ENCODE assay signal across 25 cellular contexts in the genomic region with DNA sequence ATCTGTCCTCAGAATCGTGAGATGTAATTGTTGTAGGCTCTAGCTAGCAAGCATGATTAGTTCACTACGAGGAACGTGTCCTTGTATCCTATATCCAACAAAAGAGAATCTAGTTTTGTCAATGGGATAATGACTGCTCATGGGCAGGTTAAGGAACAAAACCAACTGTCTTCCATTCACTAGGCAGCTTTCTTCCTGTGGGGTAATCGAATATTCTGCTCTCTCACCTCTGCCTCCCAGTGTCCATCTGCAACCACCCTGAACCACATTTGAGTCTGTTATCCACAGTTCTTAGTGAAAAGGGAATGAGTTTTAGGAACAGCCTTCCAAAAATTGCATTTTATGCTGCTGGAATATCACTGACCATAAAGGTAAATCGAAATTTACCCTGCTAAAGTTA.
DNase-seq lines count a peak whose midpoint lies in the region; TF ChIP-seq lines count a peak whose summit lies in the region.
"Had no signal": no experiment of that assay in that cellular context is flagged by ENCODE, and none has a peak within 500 bp of the region (broad histone marks: within the 10 kb centered on the region; RNA-seq: fewer than 3 reads in every experiment).

No MANE protein-coding gene starts in this region.

- peaks cover 20% of the 10 kb centered on the region for H3K4me1 ChIP-seq in BE2C
- H3K4me1 ChIP-seq in H9 (ENCODE audit: insufficient read depth, low read length), result peaks cover 14% of the 10 kb centered on the region
- H3K4me1 ChIP-seq in iPS DF 6.9 (ENCODE audit: control insufficient read depth, insufficient read depth, low read length), result 0 out of 2 replicates have a peak, but pooled peaks cover 5% of the 10 kb centered on the region
- H3K4me1 ChIP-seq: body of pancreas, sigmoid colon had no signal

- no peak overlapping the region for H2AFZ ChIP-seq in H9 (ENCODE audit: low read length)

- no peaks in the 10 kb centered on the region; the same call in none of the 2 replicates for H3K79me2 ChIP-seq in H9 (ENCODE audit: insufficient read depth, low read length)

- H3K4me3 Mint-ChIP-seq in H9, result peak overlapping the region in 1 of 2 experiments; percentile 35; a peak in 1 of 5 replicates
- H3K4me3 Mint-ChIP-seq: activated CD4-positive, alpha-beta T cell treated with anti-CD3 and anti-CD28 coated beads for 36 hours; activated CD8-positive, alpha-beta T cell treated with anti-CD3 and anti-CD28 coated beads for 36 hours; activated naive CD4-positive, alpha-beta T cell treated with anti-CD3 and anti-CD28 coated beads, Interleukin-2, amount 10 ng/mL, durations not matched to agents 7 days and 5 days; activated T-helper 17 cell treated with anti-CD3 and anti-CD28 coated beads, Interleukin-2, amount 50 U/mL, for 72 hours; CD4-positive, alpha-beta memory T cell; dendritic cell treated with granulocyte-macrophage colony-stimulating factor and Interleukin-4, amounts not matched to agents 40 ng/mL and 50 ng/mL, for 4 days; stimulated activated naive CD8-positive, alpha-beta T cell treated with anti-CD3 and anti-CD28 coated beads, Interleukin-15, amount 100 ng/mL, for 72 hours had no signal

- no peak overlapping the region for H3T11ph ChIP-seq in H9 (ENCODE audit: low read length)

- no peak overlapping the region for H2BK12ac ChIP-seq in H9 (ENCODE audit: insufficient read length, low read depth, low read length)

- H3K23ac ChIP-seq in H9 (ENCODE audit: insufficient read length, low read depth, low read length), result no peak overlapping the region

- no peak overlapping the region for H3K4me2 ChIP-seq in H9 (ENCODE audit: insufficient read depth, insufficient read length, low read length)

- H3K14ac ChIP-seq in H9 (ENCODE audit: insufficient read depth, low read length), result no peak overlapping the region

- H3K9ac ChIP-seq in H9 (ENCODE audit: extremely low read depth, insufficient read length, low read length), result no peak overlapping the region

- H3K27me3 ChIP-seq in BE2C, result no peaks in the 10 kb centered on the region
- H3K27me3 ChIP-seq in H9 (ENCODE audit: insufficient read depth, low read length), result no peaks in the 10 kb centered on the region
- H3K27me3 ChIP-seq in iPS DF 6.9 (ENCODE audit: control insufficient read depth, insufficient read depth, low read length), result no peaks in the 10 kb centered on the region
- H3K27me3 ChIP-seq: body of pancreas, neutrophil, sigmoid colon had no signal

- TF ChIP-seq POLR2A in erythroblast (IDR thresholded peaks at IDR 0.05; ENCODE audit: low read length), result no peak

- no peaks in the 10 kb centered on the region for H3K36me3 ChIP-seq in BE2C
- H3K36me3 ChIP-seq in iPS DF 6.9 (ENCODE audit: control insufficient read depth, insufficient read depth, low read length), result no peaks in the 10 kb centered on the region
- H3K36me3 ChIP-seq: left ventricle myocardium inferior, neutrophil, sigmoid colon, thoracic aorta had no signal

- no peak overlapping the region for H3K18ac ChIP-seq in H9 (ENCODE audit: insufficient read length, low read depth, low read length)

- no peak overlapping the region for H2AK5ac ChIP-seq in H9 (ENCODE audit: insufficient read length, low read length)

- H3K4me3 ChIP-seq in BE2C (ENCODE audit: low read depth, low read length), result no peak overlapping the region; the same call in 1 of the 2 replicates
- H3K4me3 ChIP-seq in iPS DF 6.9 (ENCODE audit: low read length), result no peak overlapping the region
- H3K4me3 ChIP-seq: body of pancreas, left ventricle myocardium inferior, sigmoid colon, thoracic aorta had no signal

- peaks cover 4% of the 10 kb centered on the region for H3K79me1 ChIP-seq in H9 (ENCODE audit: insufficient read depth, low read depth, low read length, poor library complexity, severe bottlenecking)

- peak overlapping the region; percentile 24 to 72 (median 38); a peak in 5 of 7 replicates for H3K27ac Mint-ChIP-seq in H9
- H3K27ac Mint-ChIP-seq: activated CD4-positive, alpha-beta T cell treated with anti-CD3 and anti-CD28 coated beads for 36 hours; activated CD8-positive, alpha-beta T cell treated with anti-CD3 and anti-CD28 coated beads for 36 hours; activated naive CD4-positive, alpha-beta T cell treated with anti-CD3 and anti-CD28 coated beads, Interleukin-2, amount 10 ng/mL, durations not matched to agents 7 days and 5 days; activated T-helper 17 cell treated with anti-CD3 and anti-CD28 coated beads, Interleukin-2, amount 50 U/mL, for 72 hours; CD4-positive, alpha-beta memory T cell; dendritic cell treated with granulocyte-macrophage colony-stimulating factor and Interleukin-4, amounts not matched to agents 40 ng/mL and 50 ng/mL, for 4 days; progenitor cell of endocrine pancreas; stimulated activated naive CD8-positive, alpha-beta T cell treated with anti-CD3 and anti-CD28 coated beads, Interleukin-15, amount 100 ng/mL, for 72 hours had no signal

- H3K27ac ChIP-seq in H9 (ENCODE audit: insufficient read length, low read depth, low read length), result no peak overlapping the region
- H3K27ac ChIP-seq in iPS DF 6.9 (ENCODE audit: low read length), result no peak overlapping the region
- H3K27ac ChIP-seq: body of pancreas, left ventricle myocardium inferior, neutrophil, sigmoid colon, thoracic aorta had no signal

- H3K4ac ChIP-seq in H9 (ENCODE audit: low read depth, low read length), result no peak overlapping the region

- H3K36me3 Mint-ChIP-seq in H9 (ENCODE audit: insufficient read depth in 1 of 3, low read depth in 3 of 3), result no peaks in the 10 kb centered on the region
- H3K36me3 Mint-ChIP-seq: activated naive CD4-positive, alpha-beta T cell treated with anti-CD3 and anti-CD28 coated beads, Interleukin-2, amount 10 ng/mL, durations not matched to agents 7 days and 5 days; CD4-positive, alpha-beta memory T cell had no signal

- H2BK20ac ChIP-seq in H9 (ENCODE audit: low read depth, low read length, poor library complexity, severe bottlenecking), result no peak overlapping the region

- DNase-seq in BE2C (no peak), H9 (no peak), NCI-H69 (lab: John Stamatoyannopoulos, UW) (peak; percentile 84), iPS DF 6.9 (ENCODE audit: low read depth, low spot score) (peak; percentile 11), NCI-H128 (lab: John Stamatoyannopoulos, UW; ENCODE audit: unreplicated experiment) (no peak), activated T-cell treated with anti-CD3 and anti-CD28 coated beads for 4 hours (no peak), erythroblast (lab: John Stamatoyannopoulos, UW) (no peak)
- DNase-seq: activated CD4-positive, alpha-beta T cell treated with anti-CD3 and anti-CD28 coated beads for 36 hours; activated CD8-positive, alpha-beta T cell treated with anti-CD3 and anti-CD28 coated beads for 36 hours; activated naive CD4-positive, alpha-beta T cell treated with anti-CD3 and anti-CD28 coated beads, Interleukin-2, amount 10 ng/mL, durations not matched to agents 7 days and 5 days; body of pancreas; CD4-positive, alpha-beta memory T cell; HCEC 1CT; left ventricle myocardium inferior; NCI-H2081 treated with DMSO at 0.1 percent for 48 hours; NCI-H510A treated with DMSO at 0.1 percent for 48 hours; sigmoid colon; stimulated activated CD4-positive, alpha-beta T cell treated with anti-CD3 and anti-CD28 coated beads, Interleukin-12 subunit alpha, Interleukin-12 subunit beta, amount 100 ng/mL, for 4 hours; stimulated activated CD4-positive, alpha-beta T cell treated with anti-CD3 and anti-CD28 coated beads, Interleukin-2, amount 100 ng/mL, for 48 hours; stimulated activated naive CD8-positive, alpha-beta T cell treated with anti-CD3 and anti-CD28 coated beads, Interleukin-15, amount 100 ng/mL, for 72 hours had no signal

- no peaks in the 10 kb centered on the region for H4K20me1 ChIP-seq in H9 (ENCODE audit: control insufficient read depth, insufficient read depth, insufficient read length)

- H2BK15ac ChIP-seq in H9 (ENCODE audit: low read depth, low read length), result no peak overlapping the region

- no CpG with 5 or more reads among the region's 5 CpGs for WGBS in H9 (ENCODE audit: extremely low coverage, insufficient read length, low lambda C conversion rate)
- no CpG with 5 or more reads among the region's 5 CpGs for WGBS in iPS DF 6.9 (ENCODE audit: insufficient coverage, insufficient read length)

- H2BK120ac ChIP-seq in H9 (ENCODE audit: low read depth, low read length, poor library complexity, severe bottlenecking), result no peak overlapping the region

- H4K8ac ChIP-seq in H9 (replicated peaks; ENCODE audit: insufficient read length, low read depth, low read length), result no peak overlapping the region

- H3K23me2 ChIP-seq in H9 (ENCODE audit: insufficient read length, low read depth, low read length, poor library complexity, severe bottlenecking), result no peaks in the 10 kb centered on the region

- no peaks in the 10 kb centered on the region for H3K9me3 Mint-ChIP-seq in H9
- H3K9me3 Mint-ChIP-seq: activated CD8-positive, alpha-beta T cell treated with anti-CD3 and anti-CD28 coated beads for 36 hours; activated naive CD4-positive, alpha-beta T cell treated with anti-CD3 and anti-CD28 coated beads, Interleukin-2, amount 10 ng/mL, durations not matched to agents 7 days and 5 days; activated T-helper 17 cell treated with anti-CD3 and anti-CD28 coated beads, Interleukin-2, amount 50 U/mL, for 72 hours; dendritic cell treated with granulocyte-macrophage colony-stimulating factor and Interleukin-4, amounts not matched to agents 40 ng/mL and 50 ng/mL, for 4 days; stimulated activated naive CD8-positive, alpha-beta T cell treated with anti-CD3 and anti-CD28 coated beads, Interleukin-15, amount 100 ng/mL, for 72 hours had no signal

- H3K56ac ChIP-seq in H9 (ENCODE audit: insufficient read length, low read depth, low read length), result no peak overlapping the region

- peaks cover 35 to 43% of the 10 kb centered on the region in 2 experiments for H3K4me1 Mint-ChIP-seq in H9
- H3K4me1 Mint-ChIP-seq: activated CD4-positive, alpha-beta T cell treated with anti-CD3 and anti-CD28 coated beads for 36 hours; activated naive CD4-positive, alpha-beta T cell treated with anti-CD3 and anti-CD28 coated beads, Interleukin-2, amount 10 ng/mL, durations not matched to agents 7 days and 5 days; activated T-helper 17 cell treated with anti-CD3 and anti-CD28 coated beads, Interleukin-2, amount 50 U/mL, for 72 hours; CD4-positive, alpha-beta memory T cell; stimulated activated naive CD8-positive, alpha-beta T cell treated with anti-CD3 and anti-CD28 coated beads, Interleukin-15, amount 100 ng/mL, for 72 hours had no signal

- H4K91ac ChIP-seq in H9 (ENCODE audit: insufficient read length, low read depth, low read length), result no peak overlapping the region

- H3K27me3 Mint-ChIP-seq in H9 (ENCODE audit: low read depth), result no peaks in the 10 kb centered on the region
- H3K27me3 Mint-ChIP-seq: activated CD8-positive, alpha-beta T cell treated with anti-CD3 and anti-CD28 coated beads for 36 hours; activated naive CD4-positive, alpha-beta T cell treated with anti-CD3 and anti-CD28 coated beads, Interleukin-2, amount 10 ng/mL, durations not matched to agents 7 days and 5 days; dendritic cell treated with granulocyte-macrophage colony-stimulating factor and Interleukin-4, amounts not matched to agents 40 ng/mL and 50 ng/mL, for 4 days; progenitor cell of endocrine pancreas; stimulated activated naive CD8-positive, alpha-beta T cell treated with anti-CD3 and anti-CD28 coated beads, Interleukin-15, amount 100 ng/mL, for 72 hours had no signal

- H2BK5ac ChIP-seq in H9 (ENCODE audit: insufficient read length, low read length), result no peak overlapping the region

- no peaks in the 10 kb centered on the region for H3K9me3 ChIP-seq in BE2C
- H3K9me3 ChIP-seq in H9 (ENCODE audit: control insufficient read depth, low read depth, low read length), result no peaks in the 10 kb centered on the region
- no peaks in the 10 kb centered on the region for H3K9me3 ChIP-seq in iPS DF 6.9 (ENCODE audit: control insufficient read depth, insufficient read depth, low read length)
- H3K9me3 ChIP-seq: body of pancreas, left ventricle myocardium inferior, neutrophil, sigmoid colon, thoracic aorta had no signal

- no peak overlapping the region for H4K5ac ChIP-seq in H9 (ENCODE audit: insufficient read length, low read depth, low read length)

- TF ChIP-seq CTCF in BE2C (IDR thresholded peaks at IDR 0.05; ENCODE audit: low read depth, low read length) (0 out of 2 replicates have a peak, but pooled peaks have one; percentile 9), H9 (conservative IDR thresholded peaks at IDR 0.05) (no peak)

Comparison
In these comparisons a context has a peak if more than half of its experiments do, and no peak if none do; other contexts are left out.
1. DNase-seq: peak in NCI-H69 (single experiment) and iPS DF 6.9 (single experiment); none in BE2C (single experiment), H9 (single experiment), NCI-H128 (single experiment), activated T-cell treated with anti-CD3 and anti-CD28 coated beads for 4 hours (single experiment) and erythroblast (0 of 2).